In genomic region chr14:51396222-51396815, GRCh38 we compare ENCODE assay signal across 8 cellular contexts.
A peak's percentile ranks its signal among the peaks of the same experiment; 100 is the strongest.
DNase-seq lines count a peak whose midpoint lies in the region; ATAC-seq, FAIRE-seq and TF ChIP-seq lines count a peak whose summit lies in the region.
"Had no signal": no experiment of that assay in that cellular context is flagged by ENCODE, and none has a peak within 500 bp of the region (broad histone marks: within the 10 kb centered on the region; RNA-seq: fewer than 3 reads in every experiment).

No MANE protein-coding gene starts in this region.

- H3K9me3 ChIP-seq in mesodermal cell (ENCODE audit: control insufficient read depth, low read length) (no peaks in the 10 kb centered on the region), kidney (ENCODE audit: control insufficient read depth in 1 of 2, low read length in 2 of 2) (no peaks in the 10 kb centered on the region)

- H3K9ac ChIP-seq in kidney (ENCODE audit: low read length in 2 of 2) = no peak overlapping the region

- TF ChIP-seq CTCF in choroid plexus epithelial cell (conservative IDR thresholded peaks at IDR 0.05; ENCODE audit: low read depth, low read length) (peak; percentile 3), kidney (IDR thresholded peaks at IDR 0.05; ENCODE audit: borderline replicate concordance, extremely low read depth, insufficient read depth) (no peak)

- DNase-seq in NCI-H1694 treated with DMSO at 0.1 percent for 48 hours (lab: John Stamatoyannopoulos, UW) (peak; percentile 99), choroid plexus epithelial cell (ENCODE audit: low read depth) (peak; percentile 97), GDM1 (lab: John Stamatoyannopoulos, UW) (no peak), kidney (no peak)
- DNase-seq: activated T-cell treated with anti-CD3 and anti-CD28 coated beads, Interleukin-2, amount 50 U/mL, for 24 hours had no signal

- H3K27ac ChIP-seq in mesodermal cell (ENCODE audit: low read depth, low read length, severe bottlenecking) = peak overlapping the region; percentile 57
- peak overlapping the region; percentile 51 for H3K27ac ChIP-seq in urinary bladder (ENCODE audit: low read depth)
- H3K27ac ChIP-seq in kidney (ENCODE audit: low read depth in 2 of 2, low read length in 2 of 2) = peak overlapping the region in 1 of 2 donors; percentile 32

- H3K4me1 ChIP-seq in mesodermal cell (ENCODE audit: control insufficient read depth, insufficient read depth, low read length, poor library complexity, severe bottlenecking) = peaks cover 32% of the 10 kb centered on the region
- peaks cover 5% of the 10 kb centered on the region for H3K4me1 ChIP-seq in urinary bladder (ENCODE audit: insufficient read depth)
- H3K4me1 ChIP-seq in kidney (ENCODE audit: control insufficient read depth in 1 of 2, insufficient read depth in 1 of 2, low read depth in 1 of 2, low read length in 2 of 2) = peaks cover 0 to 6% of the 10 kb centered on the region in 2 donors

- intact Hi-C loops in kidney (cut with DNase I) = no loop called here

- no peak for FAIRE-seq in kidney (lab: Jason Lieb, UNC)

- H3K36me3 ChIP-seq in mesodermal cell (ENCODE audit: control insufficient read depth, insufficient read depth, low read length) (no peaks in the 10 kb centered on the region), urinary bladder (ENCODE audit: insufficient read depth) (no peaks in the 10 kb centered on the region), kidney (ENCODE audit: control insufficient read depth in 1 of 2, insufficient read depth in 2 of 2, low read length in 2 of 2) (no peaks in the 10 kb centered on the region)

- H3K4me3 ChIP-seq in choroid plexus epithelial cell (ENCODE audit: low read depth, low read length) (no peak overlapping the region), mesodermal cell (ENCODE audit: extremely low read depth, insufficient read depth, low read length, poor library complexity, severe bottlenecking) (no peak overlapping the region), urinary bladder (ENCODE audit: low read depth, low read length) (no peak overlapping the region), kidney (ENCODE audit: low read length in 2 of 2) (no peak overlapping the region)

- ATAC-seq in GM18520 (IDR thresholded peaks at IDR 0.05; ENCODE audit: unreplicated experiment) = no peak

- 94 to 95% methylated on average over 7 of the region's 11 CpGs for WGBS in mesodermal cell (ENCODE audit: insufficient coverage in 2 of 2), 2 experiments
- 36% methylated on average over 11 of the region's 11 CpGs for WGBS in urinary bladder

Comparison
In these comparisons a context has a peak if more than half of its experiments do, and no peak if none do; other contexts are left out.
1. DNase-seq: peak in NCI-H1694 treated with DMSO at 0.1 percent for 48 hours (single experiment) and choroid plexus epithelial cell (single experiment); none in GDM1 (single experiment) and kidney (single experiment).